In the genomic region with DNA sequence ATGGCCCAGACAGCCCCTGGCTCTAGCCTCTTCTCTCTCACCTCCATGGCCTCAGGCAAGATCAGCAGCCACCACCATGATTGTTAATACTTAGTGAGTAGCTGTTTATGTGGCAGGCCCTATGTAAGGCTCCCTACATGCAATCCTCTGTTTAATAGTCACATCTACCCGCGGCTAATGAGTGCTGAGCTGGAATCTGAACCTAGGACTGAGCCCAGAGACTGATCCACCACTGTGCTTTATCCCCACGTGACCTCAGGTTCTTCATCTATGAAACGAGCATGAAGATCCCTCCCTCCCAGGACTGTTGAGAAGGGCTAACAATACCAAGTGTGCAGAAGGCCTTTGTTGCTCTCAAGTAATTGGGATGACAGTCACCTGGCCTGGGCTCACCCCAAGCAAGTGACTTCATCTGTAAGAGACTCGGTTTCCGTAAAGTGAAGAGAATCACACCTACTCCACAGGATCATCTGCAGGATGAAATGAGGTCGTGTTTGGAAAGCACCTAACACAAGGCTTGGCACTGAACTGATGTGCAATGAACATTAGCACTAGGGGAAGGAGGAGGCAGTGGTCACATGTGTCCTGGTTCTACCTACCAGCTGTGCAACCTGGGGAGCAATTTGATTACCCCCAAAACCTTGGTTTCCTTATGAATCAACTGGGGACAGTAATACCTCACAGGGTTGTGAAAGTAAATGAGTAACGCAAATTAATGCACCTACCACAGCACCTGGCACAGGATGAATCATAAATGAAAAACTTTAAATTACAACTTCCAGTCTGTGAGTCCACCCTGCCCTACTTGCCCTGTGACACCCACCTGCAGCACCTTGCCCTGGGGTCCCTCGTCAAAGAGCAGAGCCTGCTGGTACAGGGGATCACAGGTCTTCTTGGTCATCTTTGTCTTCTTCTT, we compare ENCODE assay signal across 10 cellular contexts. TPM values are rescaled to one million over a fixed set of nuclear protein-coding genes. Genes with fewer than 3 reads are reported as not detected.
DNase-seq lines count a peak whose midpoint lies in the region; ATAC-seq and TF ChIP-seq lines count a peak whose summit lies in the region.
"Had no signal": no experiment of that assay in that cellular context is flagged by ENCODE, and none has a peak within 500 bp of the region (broad histone marks: within the 10 kb centered on the region; RNA-seq: fewer than 3 reads in every experiment).

No MANE protein-coding gene starts in this region.

- no peak for TF ChIP-seq CTCF in gastrocnemius medialis (IDR thresholded peaks at IDR 0.05 in 4 of 5, conservative IDR thresholded peaks at IDR 0.05 in 1 of 5)

- H3K9me3 ChIP-seq in BLaER1 treated with 17β-estradiol and CSF1 and Interleukin-3, amounts not matched to agents 10 nM and 100 nM (replicated peaks in 1 of 11) = no peaks in the 10 kb centered on the region
- no peaks in the 10 kb centered on the region for H3K9me3 ChIP-seq in gastrocnemius medialis
- H3K9me3 ChIP-seq: upper lobe of left lung had no signal

- no peak overlapping the region for H3K9ac ChIP-seq in BLaER1 treated with 17β-estradiol and CSF1 and Interleukin-3, amounts not matched to agents 10 nM and 100 nM

- peaks cover 35% of the 10 kb centered on the region for H3K4me1 Mint-ChIP-seq in activated naive CD8-positive, alpha-beta T cell treated with anti-CD3 and anti-CD28 coated beads, Interleukin-2, amount 10 ng/mL, durations not matched to agents 7 days and 5 days

- H3K36me3 Mint-ChIP-seq in activated naive CD8-positive, alpha-beta T cell treated with anti-CD3 and anti-CD28 coated beads, Interleukin-2, amount 10 ng/mL, durations not matched to agents 7 days and 5 days = peaks cover 4% of the 10 kb centered on the region

- H3K27me3 Mint-ChIP-seq in activated naive CD8-positive, alpha-beta T cell treated with anti-CD3 and anti-CD28 coated beads, Interleukin-2, amount 10 ng/mL, durations not matched to agents 7 days and 5 days = no peaks in the 10 kb centered on the region

- peak; percentile 62 for ATAC-seq in GM18870 (IDR thresholded peaks at IDR 0.05; ENCODE audit: unreplicated experiment)
- ATAC-seq in HG02981 (IDR thresholded peaks at IDR 0.05; ENCODE audit: unreplicated experiment) = peak; percentile 86
- ATAC-seq in activated naive CD8-positive, alpha-beta T cell treated with anti-CD3 and anti-CD28 coated beads, Interleukin-2, amount 10 ng/mL, durations not matched to agents 7 days and 5 days (ENCODE audit: low read depth) = peak; percentile 27
- ATAC-seq in gastrocnemius medialis = no peak
- ATAC-seq in GM18519 (IDR thresholded peaks at IDR 0.05; ENCODE audit: low FRiP score, unreplicated experiment) = no peak

- no peak overlapping the region for H3K4me3 Mint-ChIP-seq in activated naive CD8-positive, alpha-beta T cell treated with anti-CD3 and anti-CD28 coated beads, Interleukin-2, amount 10 ng/mL, durations not matched to agents 7 days and 5 days
- H3K4me3 Mint-ChIP-seq: dendritic cell treated with granulocyte-macrophage colony-stimulating factor and Interleukin-4, amounts not matched to agents 40 ng/mL and 50 ng/mL, for 4 days had no signal

- peak overlapping the region in 9 of 11 experiments; percentile 14 to 90 (median 73); a peak in 16 of 22 replicates for H3K4me2 ChIP-seq in BLaER1 treated with 17β-estradiol and CSF1 and Interleukin-3, amounts not matched to agents 10 nM and 100 nM

- intact Hi-C loops in gastrocnemius medialis (cut with DNase I; ENCODE audit: low total_unique reads) = no loop called here

- no peaks in the 10 kb centered on the region for H3K9me3 Mint-ChIP-seq in activated naive CD8-positive, alpha-beta T cell treated with anti-CD3 and anti-CD28 coated beads, Interleukin-2, amount 10 ng/mL, durations not matched to agents 7 days and 5 days
- H3K9me3 Mint-ChIP-seq: dendritic cell treated with granulocyte-macrophage colony-stimulating factor and Interleukin-4, amounts not matched to agents 40 ng/mL and 50 ng/mL, for 4 days had no signal

- H3K4me1 ChIP-seq in BLaER1 treated with 17β-estradiol and CSF1 and Interleukin-3, amounts not matched to agents 10 nM and 100 nM = peaks cover 37 to 91% (median 78%) of the 10 kb centered on the region in 10 experiments
- peaks cover 0 to 2% of the 10 kb centered on the region in 2 donors for H3K4me1 ChIP-seq in gastrocnemius medialis
- H3K4me1 ChIP-seq: upper lobe of left lung had no signal

- peaks cover 0 to 11% (median 0%) of the 10 kb centered on the region in 11 experiments; a peak in 3 of 22 replicates for H4K20me1 ChIP-seq in BLaER1 treated with 17β-estradiol and CSF1 and Interleukin-3, amounts not matched to agents 10 nM and 100 nM

- no peak for DNase-seq in activated naive CD8-positive, alpha-beta T cell treated with anti-CD3 and anti-CD28 coated beads, Interleukin-2, amount 10 ng/mL, durations not matched to agents 7 days and 5 days
- no peak for DNase-seq in gastrocnemius medialis
- DNase-seq in NCI-H1694 (lab: John Stamatoyannopoulos, UW) = no peak
- no peak for DNase-seq in SW480 (ENCODE audit: low spot score)
- DNase-seq: upper lobe of left lung had no signal

- H3K27ac ChIP-seq in BLaER1 treated with 17β-estradiol and CSF1 and Interleukin-3, amounts not matched to agents 10 nM and 100 nM = 0 out of 22 replicates have a peak overlapping the region, but pooled peaks of 1 of the 11 experiments have one; percentile 61
- no peak overlapping the region for H3K27ac ChIP-seq in gastrocnemius medialis
- H3K27ac ChIP-seq: upper lobe of left lung had no signal

- POLR2A ChIA-PET in activated naive CD8-positive, alpha-beta T cell treated with anti-CD3 and anti-CD28 coated beads, Interleukin-2, amount 10 ng/mL, durations not matched to agents 7 days and 5 days (lab: Charles Lee) = interaction anchor here (1.2 kb wide), 1 partner anchor 63 kb away, joined by 6 read pairs; a partner anchor contains a TSS

- H3K4me3 ChIP-seq in BLaER1 treated with 17β-estradiol and CSF1 and Interleukin-3, amounts not matched to agents 10 nM and 100 nM = 0 out of 20 replicates have a peak overlapping the region, but pooled peaks of 1 of the 10 experiments have one; percentile 22
- H3K4me3 ChIP-seq in gastrocnemius medialis = no peak overlapping the region
- H3K4me3 ChIP-seq: upper lobe of left lung had no signal

- in situ Hi-C loops in gastrocnemius medialis (cut with MboI; ENCODE audit: low sequenced_read_pairs in 4 of 4) = no loop called here

- H3K27me3 ChIP-seq in BLaER1 treated with 17β-estradiol and CSF1 and Interleukin-3, amounts not matched to agents 10 nM and 100 nM = no peaks in the 10 kb centered on the region
- H3K27me3 ChIP-seq in gastrocnemius medialis = no peaks in the 10 kb centered on the region
- H3K27me3 ChIP-seq: upper lobe of left lung had no signal

- TF ChIP-seq POLR2A in gastrocnemius medialis (IDR thresholded peaks at IDR 0.05) = no peak

- H3K27ac Mint-ChIP-seq in activated naive CD8-positive, alpha-beta T cell treated with anti-CD3 and anti-CD28 coated beads, Interleukin-2, amount 10 ng/mL, durations not matched to agents 7 days and 5 days = peak overlapping the region; percentile 67
- H3K27ac Mint-ChIP-seq: dendritic cell treated with granulocyte-macrophage colony-stimulating factor and Interleukin-4, amounts not matched to agents 40 ng/mL and 50 ng/mL, for 4 days had no signal

- peaks cover 0 to 37% (median 10%) of the 10 kb centered on the region in 11 experiments; a peak in 5 of 22 replicates for H3K36me3 ChIP-seq in BLaER1 treated with 17β-estradiol and CSF1 and Interleukin-3, amounts not matched to agents 10 nM and 100 nM
- no peaks in the 10 kb centered on the region for H3K36me3 ChIP-seq in gastrocnemius medialis
- H3K36me3 ChIP-seq: upper lobe of left lung had no signal

RNA-seq across cellular contexts. Expression of a gene that starts 37.2 kb away (rescaled TPM):
- 1 to 10 TPM; 6.9 TPM for total RNA-seq in activated naive CD8-positive, alpha-beta T cell treated with anti-CD3 and anti-CD28 coated beads, Interleukin-2, amount 10 ng/mL, durations not matched to agents 7 days and 5 days
- total RNA-seq in gastrocnemius medialis = under 1 TPM; 0.31 to 0.67 (median 0.44) TPM

Comparison
In these comparisons a context has a peak if more than half of its experiments do, and no peak if none do; other contexts are left out.
1. ATAC-seq: peak in GM18870 (single experiment), HG02981 (single experiment) and activated naive CD8-positive, alpha-beta T cell treated with anti-CD3 and anti-CD28 coated beads, Interleukin-2, amount 10 ng/mL, durations not matched to agents 7 days and 5 days (single experiment); none in gastrocnemius medialis (0 of 2) and GM18519 (single experiment).
2. RNA of a gene that starts 37.2 kb away (total RNA-seq): 6.9 TPM in activated naive CD8-positive, alpha-beta T cell treated with anti-CD3 and anti-CD28 coated beads, Interleukin-2, amount 10 ng/mL, durations not matched to agents 7 days and 5 days; 0.31 to 0.67 TPM in gastrocnemius medialis; every median in the first group is over 4 times any median in the second.